1 cellular context compared by ENCODE assay signal in the genomic region with DNA sequence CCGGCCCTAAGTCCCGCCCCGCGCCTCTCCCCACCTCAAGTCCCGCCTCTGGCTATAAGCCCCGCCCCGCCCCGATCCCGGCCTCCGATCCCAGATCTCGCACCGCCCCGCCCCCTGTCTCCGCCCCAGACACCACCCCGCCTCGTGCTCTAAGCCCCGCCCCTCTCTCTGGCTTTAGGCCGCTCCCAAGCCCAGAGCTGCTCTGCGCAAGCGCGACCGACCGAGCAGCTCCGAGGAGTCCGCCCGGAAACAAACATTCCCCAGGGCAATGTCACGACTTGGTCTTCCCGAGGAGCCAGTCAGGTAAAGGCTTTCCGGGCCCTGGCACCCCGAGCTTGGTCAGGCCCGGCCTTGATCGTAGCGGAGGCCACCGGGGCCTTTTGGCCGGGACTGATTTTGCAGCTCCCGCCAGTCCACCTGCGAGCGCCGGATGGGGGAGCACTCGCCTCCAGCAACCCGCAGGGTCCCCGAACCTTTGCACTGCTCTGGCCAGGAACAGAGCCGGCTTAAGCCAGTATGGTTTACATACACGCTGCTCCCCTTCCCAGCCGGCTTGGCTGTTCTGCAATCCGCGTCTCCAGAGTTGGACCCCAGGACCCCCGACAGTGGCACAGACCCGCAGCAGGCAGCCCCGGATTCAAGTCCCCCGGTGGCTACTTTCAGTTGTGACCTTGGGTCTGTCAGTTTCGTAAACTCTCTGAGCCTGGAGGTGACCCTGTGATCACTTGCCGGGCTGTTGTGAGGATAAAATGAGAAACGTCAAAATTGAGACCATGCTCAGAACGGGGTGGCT.
TF ChIP-seq lines count a peak whose summit lies in the region.

A gene (plus strand): TSS at position 200 of the 793 bp plus-strand sequence. CDS start 69 bp downstream, at position 269.

TF ChIP-seq in K562, 482 proteins besides CTCF, POLR2A, EP300 and RAD21 (continued from another document and continues in another):
- TF ChIP-seq, protein P1, sequence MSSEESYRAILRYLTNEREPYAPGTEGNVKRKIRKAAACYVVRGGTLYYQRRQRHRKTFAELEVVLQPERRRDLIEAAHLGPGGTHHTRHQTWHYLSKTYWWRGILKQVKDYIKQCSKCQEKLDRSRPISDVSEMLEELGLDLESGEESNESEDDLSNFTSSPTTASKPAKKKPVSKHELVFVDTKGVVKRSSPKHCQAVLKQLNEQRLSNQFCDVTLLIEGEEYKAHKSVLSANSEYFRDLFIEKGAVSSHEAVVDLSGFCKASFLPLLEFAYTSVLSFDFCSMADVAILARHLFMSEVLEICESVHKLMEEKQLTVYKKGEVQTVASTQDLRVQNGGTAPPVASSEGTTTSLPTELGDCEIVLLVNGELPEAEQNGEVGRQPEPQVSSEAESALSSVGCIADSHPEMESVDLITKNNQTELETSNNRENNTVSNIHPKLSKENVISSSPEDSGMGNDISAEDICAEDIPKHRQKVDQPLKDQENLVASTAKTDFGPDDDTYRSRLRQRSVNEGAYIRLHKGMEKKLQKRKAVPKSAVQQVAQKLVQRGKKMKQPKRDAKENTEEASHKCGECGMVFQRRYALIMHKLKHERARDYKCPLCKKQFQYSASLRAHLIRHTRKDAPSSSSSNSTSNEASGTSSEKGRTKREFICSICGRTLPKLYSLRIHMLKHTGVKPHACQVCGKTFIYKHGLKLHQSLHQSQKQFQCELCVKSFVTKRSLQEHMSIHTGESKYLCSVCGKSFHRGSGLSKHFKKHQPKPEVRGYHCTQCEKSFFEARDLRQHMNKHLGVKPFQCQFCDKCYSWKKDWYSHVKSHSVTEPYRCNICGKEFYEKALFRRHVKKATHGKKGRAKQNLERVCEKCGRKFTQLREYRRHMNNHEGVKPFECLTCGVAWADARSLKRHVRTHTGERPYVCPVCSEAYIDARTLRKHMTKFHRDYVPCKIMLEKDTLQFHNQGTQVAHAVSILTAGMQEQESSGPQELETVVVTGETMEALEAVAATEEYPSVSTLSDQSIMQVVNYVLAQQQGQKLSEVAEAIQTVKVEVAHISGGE (CRISPR knock-in tag; IDR thresholded peaks at IDR 0.05), result peak in 2 of 3 experiments; percentile 67 to 83; a peak in 3 of 6 replicates
- TF ChIP-seq ZNF347 (CRISPR knock-in tag; IDR thresholded peaks at IDR 0.05; ENCODE audit: low read depth) (no peak), RBBP5 (IDR thresholded peaks at IDR 0.05; ENCODE audit: borderline replicate concordance, insufficient read depth, low read length, poor library complexity, severe bottlenecking) (peak; percentile 43), PHF8 (IDR thresholded peaks at IDR 0.05; ENCODE audit: borderline replicate concordance, low read length) (peak; percentile 82; the same call in 1 of the 2 replicates), ARID1B (IDR thresholded peaks at IDR 0.05) (no peak; the same call in 1 of the 2 replicates), SP1 (CRISPR knock-in tag; IDR thresholded peaks at IDR 0.05) (peak; percentile 35; the same call in 1 of the 2 replicates), HNRNPK (IDR thresholded peaks at IDR 0.05; ENCODE audit: low read depth, low read length, poor library complexity, severe bottlenecking) (no peak), SMAD2 (IDR thresholded peaks at IDR 0.05; ENCODE audit: low read depth, low read length) (no peak), NR2C2 (CRISPR knock-in tag; IDR thresholded peaks at IDR 0.05) (no peak), NR2C2 (tag; IDR thresholded peaks at IDR 0.05) (peak; percentile 65), TAF7 (tag; IDR thresholded peaks at IDR 0.05) (peak; percentile 73), CBX8 (IDR thresholded peaks at IDR 0.05; ENCODE audit: borderline replicate concordance, extremely low read depth, low read depth, low read length, poor library complexity, severe bottlenecking) (no peak), RBM17 (IDR thresholded peaks at IDR 0.05; ENCODE audit: borderline replicate concordance, low read depth, low read length) (no peak), MCM5 (IDR thresholded peaks at IDR 0.05; ENCODE audit: low read depth) (no peak), NONO (IDR thresholded peaks at IDR 0.05; ENCODE audit: low read depth in 2 of 2, low read length in 1 of 2) (0 out of 4 replicates have a peak, but pooled peaks of 1 of the 2 experiments have one; percentile 43), GATA2 (CRISPR knock-in tag; IDR thresholded peaks at IDR 0.05) (no peak), DPF2 (IDR thresholded peaks at IDR 0.05) (0 out of 2 replicates have a peak, but pooled peaks have one; percentile 16), GABPA (tag; conservative IDR thresholded peaks at IDR 0.05; ENCODE audit: low read depth) (peak; percentile 27; the same call in 1 of the 2 replicates), CCNT2 (IDR thresholded peaks at IDR 0.05; ENCODE audit: borderline replicate concordance, extremely low read depth, insufficient read length, low read depth, low read length) (peak; percentile 23), ZBTB8A (IDR thresholded peaks at IDR 0.05; ENCODE audit: partially characterized antibody) (no peak), CREM (IDR thresholded peaks at IDR 0.05; ENCODE audit: low read depth) (0 out of 2 replicates have a peak, but pooled peaks have one; percentile 7), KLF1 (tag; IDR thresholded peaks at IDR 0.05) (no peak), HMGN3 (IDR thresholded peaks at IDR 0.05; ENCODE audit: borderline replicate concordance, extremely low read depth, insufficient read length, low read depth, low read length) (peak; percentile 44), ZNF175 (CRISPR knock-in tag; IDR thresholded peaks at IDR 0.05; ENCODE audit: low read depth) (no peak), SMARCA4 (IDR thresholded peaks at IDR 0.05) (no peak), SAFB2 (IDR thresholded peaks at IDR 0.05; ENCODE audit: borderline replicate concordance, low read depth, low read length, severe bottlenecking) (no peak), ETV1 (tag; conservative IDR thresholded peaks at IDR 0.05; ENCODE audit: low read depth) (0 out of 2 replicates have a peak, but pooled peaks have one; percentile 28), FOSL1 (tag; conservative IDR thresholded peaks at IDR 0.05) (no peak), HMG20A (CRISPR knock-in tag; conservative IDR thresholded peaks at IDR 0.05) (no peak), TAF15 (IDR thresholded peaks at IDR 0.05; ENCODE audit: low read depth, low read length) (no peak), MYC (IDR thresholded peaks at IDR 0.05; ENCODE audit: low read depth, low read length) (peak; percentile 44; the same call in 1 of the 2 replicates), MYC (CRISPR knock-in tag; IDR thresholded peaks at IDR 0.05; ENCODE audit: borderline replicate concordance, low read depth) (peak; percentile 56; the same call in 1 of the 2 replicates), ESRRA (IDR thresholded peaks at IDR 0.05; ENCODE audit: borderline replicate concordance, low read depth) (peak; percentile 88; the same call in 1 of the 2 replicates), HNRNPL (IDR thresholded peaks at IDR 0.05; ENCODE audit: low read depth, low read length) (no peak), MAFG (tag; conservative IDR thresholded peaks at IDR 0.05) (no peak), FOXA3 (CRISPR knock-in tag; conservative IDR thresholded peaks at IDR 0.05 in 1 of 2, IDR thresholded peaks at IDR 0.05 in 1 of 2) (0 out of 4 replicates have a peak, but pooled peaks of 1 of the 2 experiments have one; percentile 17), BMI1 (IDR thresholded peaks at IDR 0.05; ENCODE audit: low read length) (no peak), TBP (optimal IDR thresholded peaks at IDR 0.05; ENCODE audit: low read depth, low read length) (peak; percentile 77)
- TF ChIP-seq, protein P2, sequence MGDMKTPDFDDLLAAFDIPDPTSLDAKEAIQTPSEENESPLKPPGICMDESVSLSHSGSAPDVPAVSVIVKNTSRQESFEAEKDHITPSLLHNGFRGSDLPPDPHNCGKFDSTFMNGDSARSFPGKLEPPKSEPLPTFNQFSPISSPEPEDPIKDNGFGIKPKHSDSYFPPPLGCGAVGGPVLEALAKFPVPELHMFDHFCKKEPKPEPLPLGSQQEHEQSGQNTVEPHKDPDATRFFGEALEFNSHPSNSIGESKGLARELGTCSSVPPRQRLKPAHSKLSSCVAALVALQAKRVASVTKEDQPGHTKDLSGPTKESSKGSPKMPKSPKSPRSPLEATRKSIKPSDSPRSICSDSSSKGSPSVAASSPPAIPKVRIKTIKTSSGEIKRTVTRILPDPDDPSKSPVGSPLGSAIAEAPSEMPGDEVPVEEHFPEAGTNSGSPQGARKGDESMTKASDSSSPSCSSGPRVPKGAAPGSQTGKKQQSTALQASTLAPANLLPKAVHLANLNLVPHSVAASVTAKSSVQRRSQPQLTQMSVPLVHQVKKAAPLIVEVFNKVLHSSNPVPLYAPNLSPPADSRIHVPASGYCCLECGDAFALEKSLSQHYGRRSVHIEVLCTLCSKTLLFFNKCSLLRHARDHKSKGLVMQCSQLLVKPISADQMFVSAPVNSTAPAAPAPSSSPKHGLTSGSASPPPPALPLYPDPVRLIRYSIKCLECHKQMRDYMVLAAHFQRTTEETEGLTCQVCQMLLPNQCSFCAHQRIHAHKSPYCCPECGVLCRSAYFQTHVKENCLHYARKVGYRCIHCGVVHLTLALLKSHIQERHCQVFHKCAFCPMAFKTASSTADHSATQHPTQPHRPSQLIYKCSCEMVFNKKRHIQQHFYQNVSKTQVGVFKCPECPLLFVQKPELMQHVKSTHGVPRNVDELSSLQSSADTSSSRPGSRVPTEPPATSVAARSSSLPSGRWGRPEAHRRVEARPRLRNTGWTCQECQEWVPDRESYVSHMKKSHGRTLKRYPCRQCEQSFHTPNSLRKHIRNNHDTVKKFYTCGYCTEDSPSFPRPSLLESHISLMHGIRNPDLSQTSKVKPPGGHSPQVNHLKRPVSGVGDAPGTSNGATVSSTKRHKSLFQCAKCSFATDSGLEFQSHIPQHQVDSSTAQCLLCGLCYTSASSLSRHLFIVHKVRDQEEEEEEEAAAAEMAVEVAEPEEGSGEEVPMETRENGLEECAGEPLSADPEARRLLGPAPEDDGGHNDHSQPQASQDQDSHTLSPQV (IDR thresholded peaks at IDR 0.05), result no peak
- TF ChIP-seq, protein P3, sequence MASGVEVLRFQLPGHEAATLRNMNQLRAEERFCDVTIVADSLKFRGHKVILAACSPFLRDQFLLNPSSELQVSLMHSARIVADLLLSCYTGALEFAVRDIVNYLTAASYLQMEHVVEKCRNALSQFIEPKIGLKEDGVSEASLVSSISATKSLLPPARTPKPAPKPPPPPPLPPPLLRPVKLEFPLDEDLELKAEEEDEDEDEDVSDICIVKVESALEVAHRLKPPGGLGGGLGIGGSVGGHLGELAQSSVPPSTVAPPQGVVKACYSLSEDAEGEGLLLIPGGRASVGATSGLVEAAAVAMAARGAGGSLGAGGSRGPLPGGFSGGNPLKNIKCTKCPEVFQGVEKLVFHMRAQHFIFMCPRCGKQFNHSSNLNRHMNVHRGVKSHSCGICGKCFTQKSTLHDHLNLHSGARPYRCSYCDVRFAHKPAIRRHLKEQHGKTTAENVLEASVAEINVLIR (CRISPR knock-in tag; IDR thresholded peaks at IDR 0.05), result no peak
- TF ChIP-seq, protein P4, sequence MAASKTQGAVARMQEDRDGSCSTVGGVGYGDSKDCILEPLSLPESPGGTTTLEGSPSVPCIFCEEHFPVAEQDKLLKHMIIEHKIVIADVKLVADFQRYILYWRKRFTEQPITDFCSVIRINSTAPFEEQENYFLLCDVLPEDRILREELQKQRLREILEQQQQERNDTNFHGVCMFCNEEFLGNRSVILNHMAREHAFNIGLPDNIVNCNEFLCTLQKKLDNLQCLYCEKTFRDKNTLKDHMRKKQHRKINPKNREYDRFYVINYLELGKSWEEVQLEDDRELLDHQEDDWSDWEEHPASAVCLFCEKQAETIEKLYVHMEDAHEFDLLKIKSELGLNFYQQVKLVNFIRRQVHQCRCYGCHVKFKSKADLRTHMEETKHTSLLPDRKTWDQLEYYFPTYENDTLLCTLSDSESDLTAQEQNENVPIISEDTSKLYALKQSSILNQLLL (CRISPR knock-in tag; IDR thresholded peaks at IDR 0.05; ENCODE audit: borderline replicate concordance), result no peak
- TF ChIP-seq, protein P5, sequence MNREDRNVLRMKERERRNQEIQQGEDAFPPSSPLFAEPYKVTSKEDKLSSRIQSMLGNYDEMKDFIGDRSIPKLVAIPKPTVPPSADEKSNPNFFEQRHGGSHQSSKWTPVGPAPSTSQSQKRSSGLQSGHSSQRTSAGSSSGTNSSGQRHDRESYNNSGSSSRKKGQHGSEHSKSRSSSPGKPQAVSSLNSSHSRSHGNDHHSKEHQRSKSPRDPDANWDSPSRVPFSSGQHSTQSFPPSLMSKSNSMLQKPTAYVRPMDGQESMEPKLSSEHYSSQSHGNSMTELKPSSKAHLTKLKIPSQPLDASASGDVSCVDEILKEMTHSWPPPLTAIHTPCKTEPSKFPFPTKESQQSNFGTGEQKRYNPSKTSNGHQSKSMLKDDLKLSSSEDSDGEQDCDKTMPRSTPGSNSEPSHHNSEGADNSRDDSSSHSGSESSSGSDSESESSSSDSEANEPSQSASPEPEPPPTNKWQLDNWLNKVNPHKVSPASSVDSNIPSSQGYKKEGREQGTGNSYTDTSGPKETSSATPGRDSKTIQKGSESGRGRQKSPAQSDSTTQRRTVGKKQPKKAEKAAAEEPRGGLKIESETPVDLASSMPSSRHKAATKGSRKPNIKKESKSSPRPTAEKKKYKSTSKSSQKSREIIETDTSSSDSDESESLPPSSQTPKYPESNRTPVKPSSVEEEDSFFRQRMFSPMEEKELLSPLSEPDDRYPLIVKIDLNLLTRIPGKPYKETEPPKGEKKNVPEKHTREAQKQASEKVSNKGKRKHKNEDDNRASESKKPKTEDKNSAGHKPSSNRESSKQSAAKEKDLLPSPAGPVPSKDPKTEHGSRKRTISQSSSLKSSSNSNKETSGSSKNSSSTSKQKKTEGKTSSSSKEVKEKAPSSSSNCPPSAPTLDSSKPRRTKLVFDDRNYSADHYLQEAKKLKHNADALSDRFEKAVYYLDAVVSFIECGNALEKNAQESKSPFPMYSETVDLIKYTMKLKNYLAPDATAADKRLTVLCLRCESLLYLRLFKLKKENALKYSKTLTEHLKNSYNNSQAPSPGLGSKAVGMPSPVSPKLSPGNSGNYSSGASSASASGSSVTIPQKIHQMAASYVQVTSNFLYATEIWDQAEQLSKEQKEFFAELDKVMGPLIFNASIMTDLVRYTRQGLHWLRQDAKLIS (CRISPR knock-in tag; IDR thresholded peaks at IDR 0.05), result no peak
- TF ChIP-seq, protein P6, sequence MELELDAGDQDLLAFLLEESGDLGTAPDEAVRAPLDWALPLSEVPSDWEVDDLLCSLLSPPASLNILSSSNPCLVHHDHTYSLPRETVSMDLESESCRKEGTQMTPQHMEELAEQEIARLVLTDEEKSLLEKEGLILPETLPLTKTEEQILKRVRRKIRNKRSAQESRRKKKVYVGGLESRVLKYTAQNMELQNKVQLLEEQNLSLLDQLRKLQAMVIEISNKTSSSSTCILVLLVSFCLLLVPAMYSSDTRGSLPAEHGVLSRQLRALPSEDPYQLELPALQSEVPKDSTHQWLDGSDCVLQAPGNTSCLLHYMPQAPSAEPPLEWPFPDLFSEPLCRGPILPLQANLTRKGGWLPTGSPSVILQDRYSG (tag; conservative IDR thresholded peaks at IDR 0.05; ENCODE audit: low read depth), result no peak
- TF ChIP-seq, protein P7, sequence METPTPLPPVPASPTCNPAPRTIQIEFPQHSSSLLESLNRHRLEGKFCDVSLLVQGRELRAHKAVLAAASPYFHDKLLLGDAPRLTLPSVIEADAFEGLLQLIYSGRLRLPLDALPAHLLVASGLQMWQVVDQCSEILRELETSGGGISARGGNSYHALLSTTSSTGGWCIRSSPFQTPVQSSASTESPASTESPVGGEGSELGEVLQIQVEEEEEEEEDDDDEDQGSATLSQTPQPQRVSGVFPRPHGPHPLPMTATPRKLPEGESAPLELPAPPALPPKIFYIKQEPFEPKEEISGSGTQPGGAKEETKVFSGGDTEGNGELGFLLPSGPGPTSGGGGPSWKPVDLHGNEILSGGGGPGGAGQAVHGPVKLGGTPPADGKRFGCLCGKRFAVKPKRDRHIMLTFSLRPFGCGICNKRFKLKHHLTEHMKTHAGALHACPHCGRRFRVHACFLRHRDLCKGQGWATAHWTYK (CRISPR knock-in tag; IDR thresholded peaks at IDR 0.05), result no peak
- TF ChIP-seq, protein P8, sequence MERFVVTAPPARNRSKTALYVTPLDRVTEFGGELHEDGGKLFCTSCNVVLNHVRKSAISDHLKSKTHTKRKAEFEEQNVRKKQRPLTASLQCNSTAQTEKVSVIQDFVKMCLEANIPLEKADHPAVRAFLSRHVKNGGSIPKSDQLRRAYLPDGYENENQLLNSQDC (CRISPR knock-in tag; IDR thresholded peaks at IDR 0.05), result no peak
